Comparison of ENCODE assay signal across 24 cellular contexts in the genomic region with DNA sequence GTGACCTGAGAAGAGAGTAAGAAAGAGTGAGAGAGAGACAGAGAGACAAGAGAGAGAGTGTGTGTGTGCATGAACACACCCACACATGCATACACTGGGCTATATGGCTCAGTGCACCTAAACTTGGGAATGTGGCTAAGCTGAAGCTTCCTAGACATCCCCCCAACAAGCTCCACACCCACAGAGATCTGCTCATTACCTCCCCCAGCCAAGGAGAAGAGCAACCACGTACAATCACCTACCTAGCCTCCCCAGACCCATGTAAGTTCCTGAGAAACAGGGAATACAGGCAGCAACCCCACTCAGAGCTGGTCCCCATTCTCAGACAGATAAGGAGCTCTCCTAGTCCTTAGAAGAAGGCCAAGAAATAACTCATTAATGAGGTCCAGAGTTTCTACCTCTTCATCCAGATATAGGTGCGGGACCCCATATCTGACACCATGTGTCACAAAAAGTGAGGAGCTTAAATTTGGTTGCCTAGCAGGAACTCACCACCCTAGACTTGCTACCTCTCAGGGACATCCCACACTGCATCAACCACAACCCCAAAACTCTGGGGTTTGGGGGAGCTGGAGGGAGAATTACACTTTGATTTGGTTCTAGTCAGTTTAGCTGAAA.
"Had no signal": no experiment of that assay in that cellular context is flagged by ENCODE, and none has a peak within 500 bp of the region (broad histone marks: within the 10 kb centered on the region; RNA-seq: fewer than 3 reads in every experiment).

No MANE protein-coding gene starts in this region.

- H3K4me3 ChIP-seq: adrenal gland, breast epithelium, SJSA1 had no signal

- H3K27ac ChIP-seq: adrenal gland, breast epithelium, SJSA1 had no signal

- H3K27me3 ChIP-seq: adrenal gland, breast epithelium, SJSA1 had no signal

- H3K9me3 Mint-ChIP-seq: activated naive CD8-positive, alpha-beta T cell treated with anti-CD3 and anti-CD28 coated beads, Interleukin-2, amount 10 ng/mL, durations not matched to agents 7 days and 5 days; T-helper 1 cell treated with Interleukin-12 subunit alpha and Interleukin-12 subunit beta and Interleukin-4 antibody, amounts not matched to agents 30 μg/mL and 1 μg/mL, for 36 hours; WTC11 had no signal

- H3K36me3 ChIP-seq: adrenal gland, breast epithelium had no signal

- H3K27ac Mint-ChIP-seq: activated CD8-positive, alpha-beta T cell treated with anti-CD3 and anti-CD28 coated beads, Interleukin-2, amount 10 ng/mL, durations not matched to agents 7 days and 5 days; activated naive CD8-positive, alpha-beta T cell treated with anti-CD3 and anti-CD28 coated beads, Interleukin-2, amount 10 ng/mL, durations not matched to agents 7 days and 5 days; T-helper 1 cell treated with Interleukin-12 subunit alpha and Interleukin-12 subunit beta and Interleukin-4 antibody, amounts not matched to agents 30 μg/mL and 1 μg/mL, for 36 hours; WTC11 had no signal

- H3K9me3 ChIP-seq: adrenal gland, breast epithelium, SJSA1 had no signal

- DNase-seq: activated CD4-positive, alpha-beta T cell treated with anti-CD3 and anti-CD28 coated beads for 48 hours; activated CD4-positive, alpha-beta T cell treated with anti-CD3 and anti-CD28 coated beads, Interleukin-2, amount 50 U/mL, for 4 hours; activated CD4-positive, CD25-positive, alpha-beta regulatory T cell treated with anti-CD3 and anti-CD28 coated beads, Interleukin-2, amount 50 U/mL, for 72 hours; activated CD8-positive, alpha-beta memory T cell treated with anti-CD3 and anti-CD28 coated beads, Interleukin-2, amount 50 U/mL, for 48 hours; activated CD8-positive, alpha-beta T cell treated with anti-CD3 and anti-CD28 coated beads, Interleukin-2, amount 10 ng/mL, durations not matched to agents 7 days and 5 days; activated naive CD4-positive, alpha-beta T cell treated with anti-CD3 and anti-CD28 coated beads, Interleukin-2, amount 50 U/mL, for 16 hours; activated naive CD8-positive, alpha-beta T cell treated with anti-CD3 and anti-CD28 coated beads, Interleukin-2, amount 10 ng/mL, durations not matched to agents 7 days and 5 days; activated T-cell treated with anti-CD3 and anti-CD28 coated beads, Interleukin-2, amount 50 U/mL, for 1 hour; caudate nucleus; MM.1S; NCI-H1105; NCI-H1436; NCI-H1694 treated with DMSO at 0.1 percent for 48 hours; NCI-H2081; NCI-H446; NCI-H524; PC-3; Right ventricle myocardium superior; T-helper 9 cell had no signal

- H3K36me3 Mint-ChIP-seq: activated naive CD8-positive, alpha-beta T cell treated with anti-CD3 and anti-CD28 coated beads, Interleukin-2, amount 10 ng/mL, durations not matched to agents 7 days and 5 days had no signal

- ATAC-seq: activated CD8-positive, alpha-beta T cell treated with anti-CD3 and anti-CD28 coated beads, Interleukin-2, amount 10 ng/mL, durations not matched to agents 7 days and 5 days; PC-3; WTC11 had no signal

- H3K4me1 Mint-ChIP-seq: activated naive CD8-positive, alpha-beta T cell treated with anti-CD3 and anti-CD28 coated beads, Interleukin-2, amount 10 ng/mL, durations not matched to agents 7 days and 5 days had no signal

- H3K4me3 Mint-ChIP-seq: activated CD8-positive, alpha-beta T cell treated with anti-CD3 and anti-CD28 coated beads, Interleukin-2, amount 10 ng/mL, durations not matched to agents 7 days and 5 days; activated naive CD8-positive, alpha-beta T cell treated with anti-CD3 and anti-CD28 coated beads, Interleukin-2, amount 10 ng/mL, durations not matched to agents 7 days and 5 days; T-helper 1 cell treated with Interleukin-12 subunit alpha and Interleukin-12 subunit beta and Interleukin-4 antibody, amounts not matched to agents 30 μg/mL and 1 μg/mL, for 36 hours; WTC11 had no signal
